ENCODE assay signal across 24 cellular contexts in the genomic region with DNA sequence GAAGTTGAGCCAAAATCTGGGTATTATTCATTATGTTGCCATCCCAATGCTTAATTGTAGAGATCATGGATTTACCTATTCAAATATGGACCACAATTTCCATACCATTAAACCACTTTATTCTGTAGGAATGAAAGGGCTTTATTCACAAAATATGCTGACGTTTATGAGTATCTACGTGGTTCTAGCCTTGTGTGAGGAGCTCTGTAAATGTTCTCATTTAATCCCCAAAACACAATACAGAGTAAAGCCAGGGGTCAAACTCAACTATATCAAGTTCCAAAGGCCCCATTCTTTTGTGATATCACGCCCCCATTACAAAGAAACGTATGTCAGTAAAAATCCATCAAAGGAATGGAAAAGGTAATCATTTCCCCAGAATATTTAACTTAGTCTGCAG.
"Had no signal": no experiment of that assay in that cellular context is flagged by ENCODE, and none has a peak within 500 bp of the region (broad histone marks: within the 10 kb centered on the region; RNA-seq: fewer than 3 reads in every experiment).

No MANE protein-coding gene starts in this region.

- H3K4me1 ChIP-seq: foreskin keratinocyte, lower lobe of right lung, pancreas, right lobe of liver, suprapubic skin, thyroid gland had no signal

- H3K27ac Mint-ChIP-seq: immature natural killer cell; natural killer cell; progenitor cell of endocrine pancreas; stimulated activated naive CD8-positive, alpha-beta T cell treated with anti-CD3 and anti-CD28 coated beads, Interleukin-15, amount 100 ng/mL, for 72 hours; type B pancreatic cell had no signal

- H3K27me3 ChIP-seq: dorsolateral prefrontal cortex, foreskin keratinocyte, neutrophil, pancreas, right lobe of liver, suprapubic skin, thyroid gland had no signal

- H3K4me1 Mint-ChIP-seq: immature natural killer cell; natural killer cell; neural crest cell; stimulated activated naive CD8-positive, alpha-beta T cell treated with anti-CD3 and anti-CD28 coated beads, Interleukin-15, amount 100 ng/mL, for 72 hours had no signal

- H3K4me3 ChIP-seq: dorsolateral prefrontal cortex, lower lobe of right lung, pancreas, right lobe of liver, suprapubic skin, thyroid gland had no signal

- H3K4me3 Mint-ChIP-seq: immature natural killer cell; natural killer cell; neural crest cell; stimulated activated naive CD8-positive, alpha-beta T cell treated with anti-CD3 and anti-CD28 coated beads, Interleukin-15, amount 100 ng/mL, for 72 hours; type B pancreatic cell had no signal

- H3K9me3 Mint-ChIP-seq: immature natural killer cell; natural killer cell; neural crest cell; stimulated activated naive CD8-positive, alpha-beta T cell treated with anti-CD3 and anti-CD28 coated beads, Interleukin-15, amount 100 ng/mL, for 72 hours; type B pancreatic cell had no signal

- DNase-seq: dorsolateral prefrontal cortex; effector CD4-positive, alpha-beta T cell; glutamatergic neuron; hypothalamus; immature natural killer cell; left ventricle myocardium superior; lower lobe of right lung; natural killer cell; pancreas; right lobe of liver; small intestine; stimulated activated CD4-positive, alpha-beta T cell treated with anti-CD3 and anti-CD28 coated beads, Interleukin-12 subunit alpha, Interleukin-12 subunit beta, amount 100 ng/mL, for 4 hours; stimulated activated CD4-positive, alpha-beta T cell treated with anti-CD3 and anti-CD28 coated beads, Interleukin-1b, Interleukin-23, amount 100 ng/mL, for 48 hours; stimulated activated CD4-positive, alpha-beta T cell treated with anti-CD3 and anti-CD28 coated beads, Interleukin-4, amount 100 ng/mL, for 1 hour; stimulated activated CD8-positive, alpha-beta memory T cell treated with anti-CD3 and anti-CD28 coated beads, Interleukin-4, amount 100 ng/mL, for 48 hours; stimulated activated naive CD4-positive, alpha-beta T cell; stimulated activated naive CD8-positive, alpha-beta T cell treated with anti-CD3 and anti-CD28 coated beads, Interleukin-15, amount 100 ng/mL, for 72 hours; thyroid gland had no signal

- H3K9me3 ChIP-seq: lower lobe of right lung, neutrophil, pancreas, right lobe of liver, suprapubic skin, thyroid gland had no signal

- H3K27ac ChIP-seq: dorsolateral prefrontal cortex, foreskin keratinocyte, lower lobe of right lung, neutrophil, pancreas, right lobe of liver, suprapubic skin, thyroid gland had no signal

- H3K27me3 Mint-ChIP-seq: progenitor cell of endocrine pancreas; stimulated activated naive CD8-positive, alpha-beta T cell treated with anti-CD3 and anti-CD28 coated beads, Interleukin-15, amount 100 ng/mL, for 72 hours; type B pancreatic cell had no signal

- ATAC-seq: foreskin keratinocyte; left ventricle myocardium superior; lower lobe of right lung; natural killer cell; pancreas; right lobe of liver; stimulated activated naive CD8-positive, alpha-beta T cell treated with anti-CD3 and anti-CD28 coated beads, Interleukin-15, amount 100 ng/mL, for 72 hours had no signal

- H3K36me3 Mint-ChIP-seq: immature natural killer cell, natural killer cell had no signal

- H3K36me3 ChIP-seq: neutrophil, pancreas, right lobe of liver, thyroid gland had no signal
